Comparison of ENCODE assay signal across 8 cellular contexts in genomic region chr10:110608087-110608486, GRCh38. TPM values are rescaled to one million over a fixed set of nuclear protein-coding genes. Genes with fewer than 3 reads are reported as not detected.
"Had no signal": no experiment of that assay in that cellular context is flagged by ENCODE, and none has a peak within 500 bp of the region (broad histone marks: within the 10 kb centered on the region; RNA-seq: fewer than 3 reads in every experiment).

No MANE protein-coding gene starts in this region.

- H3K4me3 ChIP-seq: GM23338, HAP-1 had no signal

- H3K9me3 ChIP-seq: HAP-1 had no signal

- ATAC-seq: GM23338, HCT116 had no signal

- DNase-seq: H7, HFFc6, KG1 had no signal

- H3K4me2 ChIP-seq: GM23338 had no signal

- H2AFZ ChIP-seq: GM23338 had no signal

- H3K27ac ChIP-seq: HL-60 had no signal

RNA-seq across cellular contexts. Expression of gene RBM20, which starts 36.0 kb away (rescaled TPM):
- total RNA-seq: HFFc6 had no signal
- polyA plus RNA-seq: IgD-negative memory B cell had no signal
